ENCODE assay signal across 25 cellular contexts in the genomic region with DNA sequence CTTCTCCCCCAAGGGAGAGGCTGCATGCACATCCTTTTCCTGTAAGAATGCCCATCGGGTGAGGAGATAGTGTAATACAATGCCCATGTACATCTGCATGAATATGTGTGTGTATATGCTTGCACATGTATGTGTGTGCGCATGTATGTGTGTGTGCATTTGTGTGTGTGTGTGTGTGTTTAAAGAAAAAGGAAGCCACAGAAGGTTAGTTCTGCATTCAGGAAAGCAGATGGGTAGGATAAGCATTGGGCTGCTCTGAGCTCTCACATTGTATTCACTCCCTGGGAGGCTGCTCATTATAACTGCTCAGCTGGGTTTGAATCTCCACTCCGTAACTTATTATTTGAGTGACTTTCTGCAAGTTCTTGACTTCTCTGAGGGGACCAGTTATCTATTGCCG.
"Had no signal": no experiment of that assay in that cellular context is flagged by ENCODE, and none has a peak within 500 bp of the region (broad histone marks: within the 10 kb centered on the region; RNA-seq: fewer than 3 reads in every experiment).

No MANE protein-coding gene starts in this region.

- H3K9me3 ChIP-seq: left lung, lower lobe of right lung, ovary, right lobe of liver, tibial nerve, upper lobe of left lung had no signal

- H3K27me3 ChIP-seq: ovary, right atrium auricular region, right lobe of liver, tibial nerve, upper lobe of left lung had no signal

- H3K36me3 Mint-ChIP-seq: immature natural killer cell, natural killer cell had no signal

- H3K4me3 Mint-ChIP-seq: immature natural killer cell; natural killer cell; nephron progenitor cell; stimulated activated memory B cell treated with anti-CD40 and anti-IgM and Interleukin-4, amounts not matched to agents 10 μg/mL and 1 μg/mL and 100 μg/mL, for 72 hours; stimulated activated naive CD8-positive, alpha-beta T cell treated with anti-CD3 and anti-CD28 coated beads, Interleukin-15, amount 100 ng/mL, for 72 hours had no signal

- H3K36me3 ChIP-seq: left lung, lower lobe of right lung, ovary, right atrium auricular region, right lobe of liver, tibial nerve, upper lobe of left lung had no signal

- H3K4me3 ChIP-seq: left lung, lower lobe of right lung, ovary, right atrium auricular region, right lobe of liver, smooth muscle cell, tibial nerve, upper lobe of left lung had no signal

- ATAC-seq: left colon; left lung; lower lobe of right lung; natural killer cell; right lobe of liver; stimulated activated memory B cell treated with anti-CD40 and anti-IgM and Interleukin-4, amounts not matched to agents 10 μg/mL and 1 μg/mL and 100 μg/mL, for 72 hours; stimulated activated naive CD8-positive, alpha-beta T cell treated with anti-CD3 and anti-CD28 coated beads, Interleukin-15, amount 100 ng/mL, for 72 hours had no signal

- H3K27ac Mint-ChIP-seq: immature natural killer cell; natural killer cell; nephron progenitor cell; progenitor cell of endocrine pancreas; stimulated activated memory B cell treated with anti-CD40 and anti-IgM and Interleukin-4, amounts not matched to agents 10 μg/mL and 1 μg/mL and 100 μg/mL, for 72 hours had no signal

- H3K9me3 Mint-ChIP-seq: immature natural killer cell; natural killer cell; stimulated activated naive CD8-positive, alpha-beta T cell treated with anti-CD3 and anti-CD28 coated beads, Interleukin-15, amount 100 ng/mL, for 72 hours had no signal

- DNase-seq: hypothalamus; immature natural killer cell; kidney; left colon; left lung; lower lobe of right lung; mammary epithelial cell; mesenchymal stem cell; natural killer cell; nephron progenitor cell; ovary; right lobe of liver; stimulated activated CD4-positive, alpha-beta T cell treated with anti-CD3 and anti-CD28 coated beads, Interleukin-1b, Interleukin-23, amount 100 ng/mL, for 48 hours; stimulated activated CD4-positive, alpha-beta T cell treated with anti-CD3 and anti-CD28 coated beads, Interleukin-2, amount 100 ng/mL, for 48 hours; stimulated activated CD4-positive, alpha-beta T cell treated with anti-CD3 and anti-CD28 coated beads, Interleukin-4, amount 100 ng/mL, for 4 hours; stimulated activated CD8-positive, alpha-beta memory T cell treated with anti-CD3 and anti-CD28 coated beads, Interleukin-4, amount 100 ng/mL, for 48 hours; stimulated activated naive CD4-positive, alpha-beta T cell treated with Interleukin-2 at 50 U/mL for 16 hours; stimulated activated naive CD8-positive, alpha-beta T cell treated with anti-CD3 and anti-CD28 coated beads, Interleukin-15, amount 100 ng/mL, for 72 hours; substantia nigra; upper lobe of left lung had no signal

- H3K27ac ChIP-seq: left lung, lower lobe of right lung, ovary, right atrium auricular region, right lobe of liver, tibial nerve, upper lobe of left lung had no signal

- H3K4me2 ChIP-seq: smooth muscle cell had no signal

- H3K27me3 Mint-ChIP-seq: progenitor cell of endocrine pancreas had no signal

- H3K4me1 ChIP-seq: left lung, lower lobe of right lung, right atrium auricular region, right lobe of liver, tibial nerve, upper lobe of left lung had no signal

- H3K4me1 Mint-ChIP-seq: immature natural killer cell; natural killer cell; stimulated activated memory B cell treated with anti-CD40 and anti-IgM and Interleukin-4, amounts not matched to agents 10 μg/mL and 1 μg/mL and 100 μg/mL, for 72 hours; stimulated activated naive CD8-positive, alpha-beta T cell treated with anti-CD3 and anti-CD28 coated beads, Interleukin-15, amount 100 ng/mL, for 72 hours had no signal
